ENCODE assay signal across 20 cellular contexts in the genomic region with DNA sequence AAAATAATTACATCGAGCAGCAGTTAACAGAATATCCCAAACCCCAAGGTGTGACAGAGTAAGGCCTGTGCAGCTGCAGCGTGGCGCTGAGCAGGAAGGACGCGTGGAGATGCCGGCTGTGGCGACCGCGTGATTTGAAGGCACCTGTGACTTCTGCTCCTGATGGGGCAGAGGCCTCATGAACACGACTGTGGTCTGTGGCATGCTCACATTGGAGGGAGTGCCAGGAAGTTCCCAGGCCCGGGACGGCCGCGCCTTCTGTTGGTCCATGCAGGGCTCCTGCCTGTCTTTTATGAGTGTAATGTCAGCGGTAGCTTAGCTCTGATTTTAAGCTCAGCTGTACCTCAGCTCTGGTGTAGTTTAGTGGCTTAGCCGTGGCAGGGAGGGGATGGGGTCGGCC. TPM values are rescaled to one million over a fixed set of nuclear protein-coding genes. Genes with fewer than 3 reads are reported as not detected.
DNase-seq lines count a peak whose midpoint lies in the region; ATAC-seq and TF ChIP-seq lines count a peak whose summit lies in the region.
"Had no signal": no experiment of that assay in that cellular context is flagged by ENCODE, and none has a peak within 500 bp of the region (broad histone marks: within the 10 kb centered on the region; RNA-seq: fewer than 3 reads in every experiment).

No MANE protein-coding gene starts in this region.

- DNase-seq in left ventricle myocardium superior (peak; percentile 25), cardiac septum (ENCODE audit: low spot score) (no peak), SK-N-MC (ENCODE audit: low read depth, low spot score) (no peak), mucosa of descending colon (peak in 2 of 3 donors; percentile 52 to 59), transverse colon (peak; percentile 46)
- no peak for DNase-seq in activated T-cell treated with anti-CD3 and anti-CD28 coated beads, Interleukin-2, amount 50 U/mL, for 4 hours
- no peak for DNase-seq in T-helper 2 cell treated with Interferon-gamma antibody and Interleukin-4, amounts not matched to agents 5 μg/mL and 100 μg/mL, for 36 hours (ENCODE audit: low spot score)
- DNase-seq: NCI-H1105, NCI-H1694, NCI-H2081, NCI-H2171, NCI-H345, NCI-H524 treated with DMSO at 0.1 percent for 48 hours, NCI-H82, OCI-M1, SHP77 had no signal

- H3K4me1 Mint-ChIP-seq in activated T-cell treated with anti-CD3 and anti-CD28 coated beads, Interleukin-2, amount 50 U/mL, for 4 hours (ENCODE audit: low read depth) = no peaks in the 10 kb centered on the region
- H3K4me1 Mint-ChIP-seq in T-helper 2 cell treated with Interferon-gamma antibody and Interleukin-4, amounts not matched to agents 5 μg/mL and 100 μg/mL, for 36 hours (ENCODE audit: low read depth) = no peaks in the 10 kb centered on the region

- no peak overlapping the region for H3K4me3 Mint-ChIP-seq in activated T-cell treated with anti-CD3 and anti-CD28 coated beads, Interleukin-2, amount 50 U/mL, for 4 hours
- H3K4me3 Mint-ChIP-seq in T-helper 2 cell treated with Interferon-gamma antibody and Interleukin-4, amounts not matched to agents 5 μg/mL and 100 μg/mL, for 36 hours = no peak overlapping the region
- H3K4me3 Mint-ChIP-seq: CD14-positive monocyte had no signal

- 43% methylated on average over 17 of the region's 17 CpGs; no CpG with 5 or more reads in 1 of the 2 donors for WGBS in transverse colon (ENCODE audit: low coverage in 1 of 2), 2 donors

- TF ChIP-seq EP300 in transverse colon (IDR thresholded peaks at IDR 0.05; ENCODE audit: low read depth) = no peak

- no peak for ATAC-seq in left ventricle myocardium superior
- peak; percentile 65 for ATAC-seq in mucosa of descending colon
- no peak for ATAC-seq in activated T-cell treated with anti-CD3 and anti-CD28 coated beads, Interleukin-2, amount 50 U/mL, for 4 hours
- no peak for ATAC-seq in HG02759 (IDR thresholded peaks at IDR 0.05; ENCODE audit: unreplicated experiment)
- ATAC-seq: K562, SK-N-SH treated with all-trans-retinoic acid at 6 μM for 48 hours had no signal

- TF ChIP-seq CTCF in mucosa of descending colon (IDR thresholded peaks at IDR 0.05) (no peak), transverse colon (IDR thresholded peaks at IDR 0.05) (no peak)

- no peaks in the 10 kb centered on the region for H3K36me3 Mint-ChIP-seq in activated T-cell treated with anti-CD3 and anti-CD28 coated beads, Interleukin-2, amount 50 U/mL, for 4 hours (ENCODE audit: insufficient read depth)
- H3K36me3 Mint-ChIP-seq in T-helper 2 cell treated with Interferon-gamma antibody and Interleukin-4, amounts not matched to agents 5 μg/mL and 100 μg/mL, for 36 hours (ENCODE audit: low read depth) = no peaks in the 10 kb centered on the region
- H3K36me3 Mint-ChIP-seq: CD14-positive monocyte had no signal

- H3K9me3 ChIP-seq in SK-N-MC (ENCODE audit: low read depth, low read length) = no peaks in the 10 kb centered on the region
- no peaks in the 10 kb centered on the region for H3K9me3 ChIP-seq in mucosa of descending colon
- no peaks in the 10 kb centered on the region for H3K9me3 ChIP-seq in transverse colon

- H3K9me3 Mint-ChIP-seq in activated T-cell treated with anti-CD3 and anti-CD28 coated beads, Interleukin-2, amount 50 U/mL, for 4 hours = no peaks in the 10 kb centered on the region
- H3K9me3 Mint-ChIP-seq in T-helper 2 cell treated with Interferon-gamma antibody and Interleukin-4, amounts not matched to agents 5 μg/mL and 100 μg/mL, for 36 hours = no peaks in the 10 kb centered on the region

- no peak for TF ChIP-seq POLR2A in transverse colon (IDR thresholded peaks at IDR 0.05)

- intact Hi-C loops in left ventricle myocardium superior (cut with micrococcal nuclease) (no loop called here), cardiac septum (cut with DNase I) (no loop called here), mucosa of descending colon (cut with DNase I, micrococcal nuclease) (no loop called here), transverse colon (cut with DNase I; ENCODE audit: low total_unique reads) (no loop called here)

- in situ Hi-C loops in transverse colon (cut with MboI; ENCODE audit: low pct_ligation_motif_present in 1 of 4, low pct_unique_long_range_greater_than_20kb in 1 of 4, low sequenced_read_pairs in 3 of 4) = no loop called here

- H3K36me3 ChIP-seq in SK-N-MC (ENCODE audit: insufficient read depth, low read length) = no peaks in the 10 kb centered on the region
- H3K36me3 ChIP-seq in mucosa of descending colon (ENCODE audit: low read depth) = no peaks in the 10 kb centered on the region
- H3K36me3 ChIP-seq in transverse colon = no peaks in the 10 kb centered on the region

- H3K27ac ChIP-seq in SK-N-MC (peak overlapping the region; percentile 60), transverse colon (no peak overlapping the region)

- H3K27me3 Mint-ChIP-seq in activated T-cell treated with anti-CD3 and anti-CD28 coated beads, Interleukin-2, amount 50 U/mL, for 4 hours (ENCODE audit: low read depth) = peaks cover 3% of the 10 kb centered on the region
- H3K27me3 Mint-ChIP-seq in T-helper 2 cell treated with Interferon-gamma antibody and Interleukin-4, amounts not matched to agents 5 μg/mL and 100 μg/mL, for 36 hours (ENCODE audit: low read depth) = no peaks in the 10 kb centered on the region

- no peak overlapping the region for H3K27ac Mint-ChIP-seq in T-helper 2 cell treated with Interferon-gamma antibody and Interleukin-4, amounts not matched to agents 5 μg/mL and 100 μg/mL, for 36 hours

- H3K27me3 ChIP-seq in transverse colon = no peaks in the 10 kb centered on the region

- no peak overlapping the region for H3K9ac ChIP-seq in SK-N-MC (ENCODE audit: insufficient read length)

- H3K4me3 ChIP-seq in SK-N-MC (no peak overlapping the region), mucosa of descending colon (no peak overlapping the region), transverse colon (no peak overlapping the region)
- H3K4me3 ChIP-seq: K562 had no signal

- H3K4me1 ChIP-seq in mucosa of descending colon (ENCODE audit: low read depth) (no peaks in the 10 kb centered on the region), transverse colon (peaks cover 0 to 4% (median 0%) of the 10 kb centered on the region in 4 donors)

RNA-seq across cellular contexts. Expression of gene TPCN2, which starts 50.5 kb away (rescaled TPM):
- total RNA-seq in left ventricle myocardium superior = 7.9 TPM
- total RNA-seq in cardiac septum = 12.5 TPM
- total RNA-seq in mucosa of descending colon = 10 to 100 TPM; 19.5 to 37.4 (median 20.7) TPM
- 10 to 100 TPM; 16.8 to 25.4 (median 20.7) TPM for total RNA-seq in transverse colon
- 1 to 10 TPM; 5.8 to 8.4 (median 7.1) TPM for total RNA-seq in activated T-cell treated with anti-CD3 and anti-CD28 coated beads, Interleukin-2, amount 50 U/mL, for 4 hours

RNA-seq across cellular contexts. Expression of gene SMIM38, which starts 56.5 kb away (rescaled TPM):
- total RNA-seq in left ventricle myocardium superior (not detected), cardiac septum (0.19 TPM), mucosa of descending colon (1 to 10 TPM in 1 of 3 donors, not detected in 2; 2.2 TPM), transverse colon (10 to 100 TPM in 1 of 4 donors, 1 to 10 TPM in 1, not detected in 2; 2.9 to 10.1 TPM)
- total RNA-seq in activated T-cell treated with anti-CD3 and anti-CD28 coated beads, Interleukin-2, amount 50 U/mL, for 4 hours = under 1 TPM; 0.10 to 0.18 (median 0.16) TPM

Comparison
In these comparisons a context has a peak if more than half of its experiments do, and no peak if none do; other contexts are left out.
1. DNase-seq: peak in left ventricle myocardium superior (single experiment), mucosa of descending colon (2 of 3) and transverse colon (single experiment); none in cardiac septum (single experiment), SK-N-MC (single experiment), activated T-cell treated with anti-CD3 and anti-CD28 coated beads, Interleukin-2, amount 50 U/mL, for 4 hours (single experiment) and T-helper 2 cell treated with Interferon-gamma antibody and Interleukin-4, amounts not matched to agents 5 μg/mL and 100 μg/mL, for 36 hours (single experiment).